ENCODE assay signal across 1 cellular context in genomic region chr2:8836979-8837794, GRCh38.
TF ChIP-seq lines count a peak whose summit lies in the region.

TSS of gene KIDINS220 (minus strand) at chr2:8837613. CDS start at chr2:8827093, 10,520 bp downstream.

TF ChIP-seq in WTC11, 78 proteins besides CTCF, POLR2A, EP300 and RAD21 (continued from another document):
- TF ChIP-seq, protein P1, sequence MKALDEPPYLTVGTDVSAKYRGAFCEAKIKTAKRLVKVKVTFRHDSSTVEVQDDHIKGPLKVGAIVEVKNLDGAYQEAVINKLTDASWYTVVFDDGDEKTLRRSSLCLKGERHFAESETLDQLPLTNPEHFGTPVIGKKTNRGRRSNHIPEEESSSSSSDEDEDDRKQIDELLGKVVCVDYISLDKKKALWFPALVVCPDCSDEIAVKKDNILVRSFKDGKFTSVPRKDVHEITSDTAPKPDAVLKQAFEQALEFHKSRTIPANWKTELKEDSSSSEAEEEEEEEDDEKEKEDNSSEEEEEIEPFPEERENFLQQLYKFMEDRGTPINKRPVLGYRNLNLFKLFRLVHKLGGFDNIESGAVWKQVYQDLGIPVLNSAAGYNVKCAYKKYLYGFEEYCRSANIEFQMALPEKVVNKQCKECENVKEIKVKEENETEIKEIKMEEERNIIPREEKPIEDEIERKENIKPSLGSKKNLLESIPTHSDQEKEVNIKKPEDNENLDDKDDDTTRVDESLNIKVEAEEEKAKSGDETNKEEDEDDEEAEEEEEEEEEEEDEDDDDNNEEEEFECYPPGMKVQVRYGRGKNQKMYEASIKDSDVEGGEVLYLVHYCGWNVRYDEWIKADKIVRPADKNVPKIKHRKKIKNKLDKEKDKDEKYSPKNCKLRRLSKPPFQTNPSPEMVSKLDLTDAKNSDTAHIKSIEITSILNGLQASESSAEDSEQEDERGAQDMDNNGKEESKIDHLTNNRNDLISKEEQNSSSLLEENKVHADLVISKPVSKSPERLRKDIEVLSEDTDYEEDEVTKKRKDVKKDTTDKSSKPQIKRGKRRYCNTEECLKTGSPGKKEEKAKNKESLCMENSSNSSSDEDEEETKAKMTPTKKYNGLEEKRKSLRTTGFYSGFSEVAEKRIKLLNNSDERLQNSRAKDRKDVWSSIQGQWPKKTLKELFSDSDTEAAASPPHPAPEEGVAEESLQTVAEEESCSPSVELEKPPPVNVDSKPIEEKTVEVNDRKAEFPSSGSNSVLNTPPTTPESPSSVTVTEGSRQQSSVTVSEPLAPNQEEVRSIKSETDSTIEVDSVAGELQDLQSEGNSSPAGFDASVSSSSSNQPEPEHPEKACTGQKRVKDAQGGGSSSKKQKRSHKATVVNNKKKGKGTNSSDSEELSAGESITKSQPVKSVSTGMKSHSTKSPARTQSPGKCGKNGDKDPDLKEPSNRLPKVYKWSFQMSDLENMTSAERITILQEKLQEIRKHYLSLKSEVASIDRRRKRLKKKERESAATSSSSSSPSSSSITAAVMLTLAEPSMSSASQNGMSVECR (CRISPR knock-in tag; IDR thresholded peaks at IDR 0.05; ENCODE audit: borderline replicate concordance): peak; percentile 85; the same call in 1 of the 2 replicates
TF ChIP-seq in WTC11: peak in this region for 9.
